8 cellular contexts compared by ENCODE assay signal in genomic region chr17:59290146-59290998, GRCh38. TPM values are rescaled to one million over a fixed set of nuclear protein-coding genes. Genes with fewer than 3 reads are reported as not detected.
DNase-seq lines count a peak whose midpoint lies in the region; ATAC-seq and TF ChIP-seq lines count a peak whose summit lies in the region.
"Not testable (repeated sequence)": the region's sequence is repeated elsewhere in the genome, so short reads cannot be mapped to it uniquely, and the experiment has no call there.

No MANE protein-coding gene starts in this region.

- not testable (repeated sequence) for H3K36me3 ChIP-seq in BLaER1; GM23338 (ENCODE audit: insufficient read depth); endodermal cell (ENCODE audit: control insufficient read depth, insufficient read depth, low read length); parathyroid adenoma (ENCODE audit: control insufficient read depth, insufficient read depth, low read length)

- not testable (repeated sequence) for H3K36me3 Mint-ChIP-seq in GM23338 (ENCODE audit: low read depth); endodermal cell (ENCODE audit: low read depth)

- ATAC-seq in GM23338 = peak; percentile 86
- peak; percentile 69 for ATAC-seq in left colon

- intact Hi-C loops in left colon (cut with DNase I, micrococcal nuclease) = not testable (repeated sequence)

- not testable (repeated sequence) for H3K9me2 ChIP-seq in GM23338 (ENCODE audit: insufficient read depth)

- not testable (repeated sequence) for H3K9me3 ChIP-seq in BLaER1; endodermal cell (ENCODE audit: control insufficient read depth, low read length); parathyroid adenoma (ENCODE audit: control insufficient read depth, low read length)

- DNase-seq in GM23338 (ENCODE audit: low spot score) (peak; percentile 71), NCI-H1048 (lab: John Stamatoyannopoulos, UW) (peak; percentile 6), NCI-H748 (lab: John Stamatoyannopoulos, UW; ENCODE audit: unreplicated experiment) (peak; percentile 83), SK-MEL-5 (ENCODE audit: low read depth, low spot score) (peak; percentile 55), endodermal cell (peak; percentile 86), left colon (peak; percentile 13 to 40)

- not testable (repeated sequence) for H3K79me2 ChIP-seq in GM23338 (replicated peaks; ENCODE audit: insufficient read depth); parathyroid adenoma

- H3K4me1 ChIP-seq in BLaER1 = peaks cover 92% of the 10 kb centered on the region
- H3K4me1 ChIP-seq in GM23338 (ENCODE audit: insufficient read depth); endodermal cell (ENCODE audit: control insufficient read depth, insufficient read depth, low read length); parathyroid adenoma: not testable (repeated sequence)

- not testable (repeated sequence) for H3K4me3 ChIP-seq in BLaER1; parathyroid adenoma (ENCODE audit: low read depth, low read length)
- H3K4me3 ChIP-seq in GM23338 = peak overlapping the region; percentile 14; the same call in 1 of the 2 replicates
- peak overlapping the region; percentile 64 for H3K4me3 ChIP-seq in endodermal cell (ENCODE audit: low read length)

- not testable (repeated sequence) for H3K9me3 Mint-ChIP-seq in GM23338, endodermal cell

- not testable (repeated sequence) for H3F3A ChIP-seq in GM23338 (replicated peaks; ENCODE audit: low read depth)

- not testable (repeated sequence) for TF ChIP-seq CTCF in GM23338 (conservative IDR thresholded peaks at IDR 0.05; ENCODE audit: low read depth in 2 of 2); endodermal cell (conservative IDR thresholded peaks at IDR 0.05); parathyroid adenoma (IDR thresholded peaks at IDR 0.05)

- H3K4me1 Mint-ChIP-seq in GM23338 (peaks cover 15% of the 10 kb centered on the region), endodermal cell (peaks cover 17% of the 10 kb centered on the region)

- H3K27me3 Mint-ChIP-seq in GM23338 (ENCODE audit: insufficient read depth, low read depth, poor library complexity) (peaks cover 10% of the 10 kb centered on the region), endodermal cell (ENCODE audit: insufficient read depth) (peaks cover 22% of the 10 kb centered on the region)

- H2AFZ ChIP-seq in GM23338 = not testable (repeated sequence)
- H2AFZ ChIP-seq in parathyroid adenoma = peak overlapping the region; percentile 40

- H3K4me2 ChIP-seq in BLaER1 = peak overlapping the region; percentile 57
- peak overlapping the region; percentile 66 for H3K4me2 ChIP-seq in GM23338
- H3K4me2 ChIP-seq in parathyroid adenoma (ENCODE audit: low read length) = not testable (repeated sequence)

- H3K27ac Mint-ChIP-seq in GM23338 (peak overlapping the region; percentile 54; the same call in 1 of the 2 replicates), endodermal cell (peak overlapping the region; percentile 97)

- H4K20me1 ChIP-seq in BLaER1; GM23338 (replicated peaks; ENCODE audit: insufficient read depth): not testable (repeated sequence)

- 10 to 48% methylated on average over 3 to 13 of the region's 13 CpGs for WGBS in endodermal cell (ENCODE audit: insufficient coverage in 1 of 2, insufficient read length in 1 of 2), 2 experiments

- peak overlapping the region; percentile 35 for H3K4me3 Mint-ChIP-seq in GM23338
- peak overlapping the region; percentile 20 for H3K4me3 Mint-ChIP-seq in endodermal cell

- H3K9ac ChIP-seq in BLaER1 (peak overlapping the region; percentile 10; the same call in 1 of the 2 replicates), endodermal cell (ENCODE audit: extremely low read depth, low read length, poor library complexity, severe bottlenecking) (peak overlapping the region; percentile 13)
- H3K9ac ChIP-seq in parathyroid adenoma = not testable (repeated sequence)

- H3K27ac ChIP-seq in BLaER1 = peak overlapping the region; percentile 91
- H3K27ac ChIP-seq in GM23338 (ENCODE audit: low read depth); endodermal cell (ENCODE audit: low read depth, low read length); parathyroid adenoma: not testable (repeated sequence)

- in situ Hi-C loops in SK-MEL-5 (cut with HindIII; ENCODE audit: low pct_unique_long_range_greater_than_20kb, low sequenced_read_pairs) = not testable (repeated sequence)

- not testable (repeated sequence) for H3K27me3 ChIP-seq in BLaER1; endodermal cell (ENCODE audit: control insufficient read depth, insufficient read depth, low read length, poor library complexity, severe bottlenecking); parathyroid adenoma (ENCODE audit: control insufficient read depth, insufficient read depth, low read length)
- H3K27me3 ChIP-seq in GM23338 (ENCODE audit: insufficient read depth) = peaks cover 33% of the 10 kb centered on the region

TF ChIP-seq in GM23338, 12 proteins besides CTCF, POLR2A, EP300 and RAD21:
- TF ChIP-seq POLR2AphosphoS5 (IDR thresholded peaks at IDR 0.05; ENCODE audit: low read depth) = peak; percentile 36; the same call in 1 of the 2 replicates
- peak; percentile 85 for TF ChIP-seq NANOG (IDR thresholded peaks at IDR 0.05; ENCODE audit: borderline replicate concordance)
- peak; percentile 45; the same call in 1 of the 2 replicates for TF ChIP-seq CREB1 (CRISPR knock-in tag; IDR thresholded peaks at IDR 0.05; ENCODE audit: low read depth)

RNA-seq across cellular contexts. Expression of gene YPEL2, which starts 41.1 kb away (rescaled TPM):
- total RNA-seq in GM23338 (2014; rRNA removed; shearing (Covaris generic)) = 4.1 and 4.6 TPM in 2 replicates
- polyA plus RNA-seq in GM23338 (2016; fragmentation: Nextera tagmentation; extraction: Ambion mirVana) = 2.1 and 5.2 TPM in 2 replicates
- total RNA-seq in SK-MEL-5 (2014; rRNA removed; shearing (Covaris generic)) = 16.1 and 17.5 TPM in 2 replicates
- 9.5 and 14.6 TPM in 2 replicates for polyA plus RNA-seq in SK-MEL-5 (2015; cell fraction: cytosol; rRNA removed)
- 16.7 and 22.1 TPM in 2 replicates for polyA plus RNA-seq in SK-MEL-5 (2015; cell fraction: nucleus; rRNA removed)
- total RNA-seq in endodermal cell = 10 to 100 TPM; 22.8 to 27.7 TPM
- polyA plus RNA-seq in endodermal cell (2013, experiment 1 of 2) = 11.8 TPM
- polyA plus RNA-seq in endodermal cell (2013, experiment 2 of 2) = 12.1 TPM
- total RNA-seq in left colon = 10 to 100 TPM; 25.8 to 27.2 TPM

Comparison
In these comparisons a context has a peak if more than half of its experiments do, and no peak if none do; other contexts are left out.
1. DNase-seq: peak in every context shown above with its lines; median percentile 86 in endodermal cell; 83 in NCI-H748; 71 in GM23338; 55 in SK-MEL-5; 26 in left colon; 6 in NCI-H1048.